ENCODE assay signal across 36 cellular contexts in genomic region chr6:110089323-110089722, GRCh38.
"Had no signal": no experiment of that assay in that cellular context is flagged by ENCODE, and none has a peak within 500 bp of the region (broad histone marks: within the 10 kb centered on the region; RNA-seq: fewer than 3 reads in every experiment).

No MANE protein-coding gene starts in this region.

- H3K4me3 ChIP-seq: ascending aorta, cardiac muscle cell had no signal

- H3K4me1 ChIP-seq: ascending aorta had no signal

- H3K4me1 Mint-ChIP-seq: activated CD4-positive, alpha-beta T cell treated with anti-CD3 and anti-CD28 coated beads, Interleukin-2, amount 10 ng/mL, durations not matched to agents 24 days and 14 days; activated naive CD4-positive, alpha-beta T cell treated with anti-CD3 and anti-CD28 coated beads, Interleukin-2, amount 10 ng/mL, durations not matched to agents 7 days and 5 days; activated naive CD4-positive, alpha-beta T cell treated with anti-CD3 and anti-CD28 coated beads, Interleukin-2, amount 50 U/mL, for 24 hours; activated naive CD8-positive, alpha-beta T cell treated with anti-CD3 and anti-CD28 coated beads, Interleukin-2, amount 10 ng/mL, durations not matched to agents 7 days and 5 days; activated naive CD8-positive, alpha-beta T cell treated with anti-CD3 and anti-CD28 coated beads, Interleukin-2, amount 50 U/mL, for 24 hours; brain; central memory CD8-positive, alpha-beta T cell had no signal

- H3K27me3 Mint-ChIP-seq: activated CD8-positive, alpha-beta T cell treated with anti-CD3 and anti-CD28 coated beads for 36 hours; activated naive CD4-positive, alpha-beta T cell treated with anti-CD3 and anti-CD28 coated beads, Interleukin-2, amount 10 ng/mL, durations not matched to agents 7 days and 5 days; activated naive CD8-positive, alpha-beta T cell; central memory CD8-positive, alpha-beta T cell had no signal

- H3K9me3 Mint-ChIP-seq: activated B cell treated with CpG ODN at 0.5 μM for 24 hours; activated CD4-positive, alpha-beta memory T cell treated with anti-CD3 and anti-CD28 coated beads for 36 hours; activated CD4-positive, alpha-beta T cell treated with anti-CD3 and anti-CD28 coated beads, Interleukin-2, amount 10 ng/mL, durations not matched to agents 24 days and 14 days; activated CD8-positive, alpha-beta T cell treated with anti-CD3 and anti-CD28 coated beads for 36 hours; activated naive CD4-positive, alpha-beta T cell treated with anti-CD3 and anti-CD28 coated beads, Interleukin-2, amount 10 ng/mL, durations not matched to agents 7 days and 5 days; activated naive CD4-positive, alpha-beta T cell treated with anti-CD3 and anti-CD28 coated beads, Interleukin-2, amount 50 U/mL, for 24 hours; activated naive CD8-positive, alpha-beta T cell treated with anti-CD3 and anti-CD28 coated beads, Interleukin-2, amount 10 ng/mL, durations not matched to agents 7 days and 5 days; activated naive CD8-positive, alpha-beta T cell treated with anti-CD3 and anti-CD28 coated beads, Interleukin-2, amount 50 U/mL, for 24 hours; activated T-cell treated with anti-CD3 and anti-CD28 coated beads, Interleukin-2, amount 50 U/mL, for 4 hours; activated T-cell treated with anti-CD3 and anti-CD28 coated beads, Interleukin-2, amount 50 U/mL, for 72 hours; activated T-helper 2 cell treated with anti-CD3 and anti-CD28 coated beads, Interferon-gamma antibody, Interleukin-2, Interleukin-4, amounts not matched to agents 10 μg/mL and 5 μg/mL and 100 μg/mL, durations not matched to agents 14 hours and 24 hours and 36 hours; central memory CD8-positive, alpha-beta T cell; T-helper 1 cell treated with Interleukin-12 subunit alpha and Interleukin-12 subunit beta and Interleukin-4 antibody, amounts not matched to agents 30 μg/mL and 1 μg/mL, for 36 hours; T-helper 2 cell treated with Interferon-gamma antibody and Interleukin-4, amounts not matched to agents 5 μg/mL and 100 μg/mL, for 36 hours had no signal

- H3K27ac ChIP-seq: ascending aorta, cardiac muscle cell, VCaP had no signal

- H3K4me3 Mint-ChIP-seq: activated B cell treated with CpG ODN at 0.5 μM for 24 hours; activated CD4-positive, alpha-beta memory T cell treated with anti-CD3 and anti-CD28 coated beads for 36 hours; activated CD4-positive, alpha-beta T cell treated with anti-CD3 and anti-CD28 coated beads, Interleukin-2, amount 10 ng/mL, durations not matched to agents 24 days and 14 days; activated CD8-positive, alpha-beta T cell treated with anti-CD3 and anti-CD28 coated beads for 36 hours; activated naive CD4-positive, alpha-beta T cell treated with anti-CD3 and anti-CD28 coated beads, Interleukin-2, amount 10 ng/mL, durations not matched to agents 7 days and 5 days; activated naive CD4-positive, alpha-beta T cell treated with anti-CD3 and anti-CD28 coated beads, Interleukin-2, amount 50 U/mL, for 24 hours; activated naive CD8-positive, alpha-beta T cell; activated naive CD8-positive, alpha-beta T cell treated with anti-CD3 and anti-CD28 coated beads, Interleukin-2, amount 10 ng/mL, durations not matched to agents 7 days and 5 days; activated naive CD8-positive, alpha-beta T cell treated with anti-CD3 and anti-CD28 coated beads, Interleukin-2, amount 50 U/mL, for 24 hours; activated T-cell treated with anti-CD3 and anti-CD28 coated beads, Interleukin-2, amount 50 U/mL, for 4 hours; activated T-cell treated with anti-CD3 and anti-CD28 coated beads, Interleukin-2, amount 50 U/mL, for 72 hours; brain; central memory CD8-positive, alpha-beta T cell; T-helper 1 cell treated with Interleukin-12 subunit alpha and Interleukin-12 subunit beta and Interleukin-4 antibody, amounts not matched to agents 30 μg/mL and 1 μg/mL, for 36 hours; T-helper 2 cell treated with Interferon-gamma antibody and Interleukin-4, amounts not matched to agents 5 μg/mL and 100 μg/mL, for 36 hours had no signal

- H3K27ac Mint-ChIP-seq: activated B cell treated with CpG ODN at 0.5 μM for 24 hours; activated CD4-positive, alpha-beta memory T cell treated with anti-CD3 and anti-CD28 coated beads for 36 hours; activated CD4-positive, alpha-beta T cell treated with anti-CD3 and anti-CD28 coated beads, Interleukin-2, amount 10 ng/mL, durations not matched to agents 24 days and 14 days; activated CD8-positive, alpha-beta T cell treated with anti-CD3 and anti-CD28 coated beads for 36 hours; activated naive CD4-positive, alpha-beta T cell treated with anti-CD3 and anti-CD28 coated beads, Interleukin-2, amount 10 ng/mL, durations not matched to agents 7 days and 5 days; activated naive CD4-positive, alpha-beta T cell treated with anti-CD3 and anti-CD28 coated beads, Interleukin-2, amount 50 U/mL, for 24 hours; activated naive CD8-positive, alpha-beta T cell; activated naive CD8-positive, alpha-beta T cell treated with anti-CD3 and anti-CD28 coated beads, Interleukin-2, amount 10 ng/mL, durations not matched to agents 7 days and 5 days; activated naive CD8-positive, alpha-beta T cell treated with anti-CD3 and anti-CD28 coated beads, Interleukin-2, amount 50 U/mL, for 24 hours; activated T-cell treated with anti-CD3 and anti-CD28 coated beads, Interleukin-2, amount 50 U/mL, for 72 hours; activated T-helper 2 cell treated with anti-CD3 and anti-CD28 coated beads, Interferon-gamma antibody, Interleukin-2, Interleukin-4, amounts not matched to agents 10 μg/mL and 5 μg/mL and 100 μg/mL, durations not matched to agents 14 hours and 24 hours and 36 hours; brain; T-helper 1 cell treated with Interleukin-12 subunit alpha and Interleukin-12 subunit beta and Interleukin-4 antibody, amounts not matched to agents 30 μg/mL and 1 μg/mL, for 36 hours; T-helper 2 cell treated with Interferon-gamma antibody and Interleukin-4, amounts not matched to agents 5 μg/mL and 100 μg/mL, for 36 hours had no signal

- H3K9me3 ChIP-seq: ascending aorta had no signal

- H3K36me3 Mint-ChIP-seq: activated CD4-positive, alpha-beta memory T cell treated with anti-CD3 and anti-CD28 coated beads for 36 hours; activated naive CD4-positive, alpha-beta T cell treated with anti-CD3 and anti-CD28 coated beads, Interleukin-2, amount 10 ng/mL, durations not matched to agents 7 days and 5 days; activated naive CD4-positive, alpha-beta T cell treated with anti-CD3 and anti-CD28 coated beads, Interleukin-2, amount 50 U/mL, for 24 hours; activated naive CD8-positive, alpha-beta T cell; activated naive CD8-positive, alpha-beta T cell treated with anti-CD3 and anti-CD28 coated beads, Interleukin-2, amount 10 ng/mL, durations not matched to agents 7 days and 5 days had no signal

- H3K27me3 ChIP-seq: ascending aorta, cardiac muscle cell had no signal

- ATAC-seq: activated CD8-positive, alpha-beta T cell treated with anti-CD3 and anti-CD28 coated beads for 36 hours; activated naive CD8-positive, alpha-beta T cell treated with anti-CD3 and anti-CD28 coated beads, Interleukin-2, amount 50 U/mL, for 24 hours; activated T-cell treated with anti-CD3 and anti-CD28 coated beads, Interleukin-2, amount 50 U/mL, for 4 hours; activated T-cell treated with anti-CD3 and anti-CD28 coated beads, Interleukin-2, amount 50 U/mL, for 72 hours had no signal

- H3K36me3 ChIP-seq: ascending aorta, cardiac muscle cell had no signal

- DNase-seq: activated B cell treated with CpG ODN at 0.5 μM for 24 hours; activated CD4-positive, alpha-beta memory T cell treated with anti-CD3 and anti-CD28 coated beads for 36 hours; activated CD4-positive, alpha-beta T cell treated with anti-CD3 and anti-CD28 coated beads for 4 hours; activated CD4-positive, alpha-beta T cell treated with anti-CD3 and anti-CD28 coated beads, Interleukin-2, amount 10 ng/mL, durations not matched to agents 24 days and 14 days; activated CD4-positive, alpha-beta T cell treated with anti-CD3 and anti-CD28 coated beads, Interleukin-2, amount 50 U/mL, for 1 hour; activated CD4-positive, alpha-beta T cell treated with anti-CD3 and anti-CD28 coated beads, Interleukin-2, amount 50 U/mL, for 4 hours; activated CD4-positive, CD25-positive, alpha-beta regulatory T cell treated with anti-CD3 and anti-CD28 coated beads, Interleukin-2, amount 50 U/mL, for 72 hours; activated CD8-positive, alpha-beta memory T cell treated with anti-CD3 and anti-CD28 coated beads, Interleukin-2, amount 50 U/mL, for 4 hours; activated CD8-positive, alpha-beta T cell treated with anti-CD3 and anti-CD28 coated beads for 36 hours; activated effector memory CD4-positive, alpha-beta T cell treated with Interleukin-2 at 50 U/mL for 16 hours; activated gamma-delta T cell; activated naive CD4-positive, alpha-beta T cell treated with anti-CD3 and anti-CD28 coated beads, Interleukin-2, amount 10 ng/mL, durations not matched to agents 7 days and 5 days; activated naive CD4-positive, alpha-beta T cell treated with Interleukin-2 at 50 U/mL for 16 hours; activated naive CD8-positive, alpha-beta T cell treated with anti-CD3 and anti-CD28 coated beads, Interleukin-2, amount 10 ng/mL, durations not matched to agents 7 days and 5 days; activated naive CD8-positive, alpha-beta T cell treated with anti-CD3 and anti-CD28 coated beads, Interleukin-2, amount 50 U/mL, for 24 hours; activated T-cell treated with anti-CD3 and anti-CD28 coated beads for 4 hours; activated T-cell treated with anti-CD3 and anti-CD28 coated beads, Interleukin-2, amount 50 U/mL, for 1 hour; activated T-cell treated with anti-CD3 and anti-CD28 coated beads, Interleukin-2, amount 50 U/mL, for 4 hours; activated T-cell treated with anti-CD3 and anti-CD28 coated beads, Interleukin-2, amount 50 U/mL, for 72 hours; amygdala; anterior cingulate cortex; caudate nucleus; cerebellar nuclear complex; T-helper 1 cell; T-helper 2 cell; T-helper 9 cell had no signal
